In the genomic region with DNA sequence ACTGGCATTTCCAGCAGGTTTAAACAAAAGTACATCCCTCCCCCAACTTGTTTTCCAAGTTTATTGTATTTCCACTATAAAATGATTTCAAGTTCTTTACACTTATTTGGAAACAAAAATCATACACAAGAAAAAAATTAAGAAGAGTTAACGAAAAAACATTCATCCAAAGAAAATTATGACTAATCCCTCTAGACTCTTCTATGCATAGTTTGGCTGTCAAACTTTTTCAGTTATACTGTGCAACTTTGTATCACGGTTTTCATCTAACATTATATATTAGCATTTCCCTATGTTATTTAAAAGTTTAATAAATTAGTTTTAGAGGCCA, we compare ENCODE assay signal across 8 cellular contexts. TPM values are rescaled to one million over a fixed set of nuclear protein-coding genes. Genes with fewer than 3 reads are reported as not detected.
DNase-seq lines count a peak whose midpoint lies in the region; ATAC-seq and TF ChIP-seq lines count a peak whose summit lies in the region.

No MANE protein-coding gene starts in this region.

- TF ChIP-seq POLR2A in ovary (IDR thresholded peaks at IDR 0.05) = no peak

- 0 to 1% methylated on average over 1 to 2 of the region's 2 CpGs for WGBS in endodermal cell (ENCODE audit: insufficient coverage in 1 of 2, insufficient read length in 1 of 2), 2 experiments
- 1 to 3% (median 2%) methylated on average over 2 of the region's 2 CpGs for WGBS in ovary, 3 donors

- no peak for ATAC-seq in HG02610 (IDR thresholded peaks at IDR 0.05; ENCODE audit: unreplicated experiment)

- H3K27ac Mint-ChIP-seq in CD8-positive, alpha-beta memory T cell = peak overlapping the region in 5 of 8 donors; percentile 92 to 97 (median 94)
- H3K27ac Mint-ChIP-seq in endodermal cell = peak overlapping the region; percentile 30

- peak overlapping the region; percentile 36 for H3K27ac ChIP-seq in CD8-positive, alpha-beta memory T cell (ENCODE audit: low read depth, low read length)
- H3K27ac ChIP-seq in OCI-LY7 (ENCODE audit: low read depth, low read length, poor library complexity, severe bottlenecking) (no peak overlapping the region), endodermal cell (ENCODE audit: low read depth, low read length) (no peak overlapping the region), ovary (no peak overlapping the region)

- H3K79me2 ChIP-seq in OCI-LY7 (ENCODE audit: insufficient read depth, low read depth, low read length) = peaks cover 20% of the 10 kb centered on the region

- H3K9me2 ChIP-seq in OCI-LY7 (ENCODE audit: insufficient read depth, low read length) = no peaks in the 10 kb centered on the region

- H3K9me3 ChIP-seq in CD8-positive, alpha-beta memory T cell (ENCODE audit: low read length) = no peaks in the 10 kb centered on the region
- H3K9me3 ChIP-seq in OCI-LY7 (ENCODE audit: low read length) (no peaks in the 10 kb centered on the region), endodermal cell (ENCODE audit: control insufficient read depth, low read length) (no peaks in the 10 kb centered on the region), ovary (no peaks in the 10 kb centered on the region)

- peaks cover 3% of the 10 kb centered on the region; the same call in 1 of the 2 replicates for H4K20me1 ChIP-seq in OCI-LY7 (ENCODE audit: insufficient read depth, low read length)

- intact Hi-C loops in OCI-LY7 (cut with micrococcal nuclease; ENCODE audit: unreplicated experiment) = loop anchor here (5.0 kb wide), 1 partner anchor 119 kb away; the partner anchor contains the start of gene ATAD2B
- intact Hi-C loops in ovary (cut with DNase I) = no loop called here

- peak overlapping the region; percentile 44 for H3K9ac ChIP-seq in endodermal cell (ENCODE audit: extremely low read depth, low read length, poor library complexity, severe bottlenecking)

- POLR2A ChIA-PET in CD8-positive, alpha-beta memory T cell (lab: Charles Lee) = interaction anchor here (1.4 to 2.3 kb wide), 3 partner anchors 27 to 120 kb away, joined by 3 to 27 read pairs (median 23); partner anchors contain the start of genes ATAD2B and SF3B6
- POLR2A ChIA-PET in OCI-LY7 (lab: Charles Lee) = interaction anchor here (0.6 to 1.8 kb wide), 9 partner anchors 10 to 331 kb away, joined by 3 to 9 read pairs (median 5); no protein-coding TSS in a partner anchor

- peaks cover 7% of the 10 kb centered on the region for H3K27me3 ChIP-seq in CD8-positive, alpha-beta memory T cell (ENCODE audit: insufficient read depth, low read length, poor library complexity, severe bottlenecking)
- H3K27me3 ChIP-seq in endodermal cell (ENCODE audit: control insufficient read depth, insufficient read depth, low read length, poor library complexity, severe bottlenecking) = no peaks in the 10 kb centered on the region
- no peaks in the 10 kb centered on the region for H3K27me3 ChIP-seq in ovary

- H3K4me3 ChIP-seq in CD8-positive, alpha-beta memory T cell (ENCODE audit: low read length) = peak overlapping the region; percentile 70
- H3K4me3 ChIP-seq in OCI-LY7 (ENCODE audit: low read depth, low read length, poor library complexity, severe bottlenecking) = peak overlapping the region; percentile 85
- H3K4me3 ChIP-seq in endodermal cell (ENCODE audit: low read length) = peak overlapping the region; percentile 89
- peak overlapping the region; percentile 79 for H3K4me3 ChIP-seq in ovary

- H3K27me3 Mint-ChIP-seq in CD8-positive, alpha-beta memory T cell = no peaks in the 10 kb centered on the region
- H3K27me3 Mint-ChIP-seq in endodermal cell (ENCODE audit: insufficient read depth) = peaks cover 2% of the 10 kb centered on the region

- peaks cover 28 to 42% (median 40%) of the 10 kb centered on the region in 3 donors for H3K4me1 Mint-ChIP-seq in CD8-positive, alpha-beta memory T cell
- H3K4me1 Mint-ChIP-seq in endodermal cell = peaks cover 11% of the 10 kb centered on the region

- peak overlapping the region; percentile 87 to 98 (median 93) for H3K4me3 Mint-ChIP-seq in CD8-positive, alpha-beta memory T cell
- H3K4me3 Mint-ChIP-seq in endodermal cell = peak overlapping the region; percentile 98

- CTCF ChIA-PET in CD8-positive, alpha-beta memory T cell (lab: Charles Lee) = interaction anchor here (1.8 to 2.7 kb wide), 2 partner anchors 38 to 119 kb away, joined by 14 to 16 read pairs; partner anchors contain the start of genes ATAD2B and TP53I3
- CTCF ChIA-PET in OCI-LY7 (lab: Charles Lee; ENCODE audit: unreplicated experiment) = interaction anchor here (1.2 to 1.4 kb wide), 2 partner anchors 13 kb away, joined by 3 read pairs; no protein-coding TSS in a partner anchor

- peak overlapping the region; percentile 99 for H3K4me2 ChIP-seq in OCI-LY7 (ENCODE audit: low read length)

- no peaks in the 10 kb centered on the region for H3K36me3 ChIP-seq in CD8-positive, alpha-beta memory T cell (ENCODE audit: insufficient read depth, low read length)
- H3K36me3 ChIP-seq in OCI-LY7 (ENCODE audit: insufficient read depth, low read length) (no peaks in the 10 kb centered on the region), endodermal cell (ENCODE audit: control insufficient read depth, insufficient read depth, low read length) (no peaks in the 10 kb centered on the region), ovary (no peaks in the 10 kb centered on the region)

- TSS peak; percentile 72 for BruUV-seq in OCI-LY7 (replicated peaks; lab: Mats Ljungman, UMichigan)

- H3K4me1 ChIP-seq in CD8-positive, alpha-beta memory T cell (ENCODE audit: insufficient read depth, low read length) = peaks cover 22% of the 10 kb centered on the region
- H3K4me1 ChIP-seq in OCI-LY7 (ENCODE audit: insufficient read depth, low read length, poor library complexity, severe bottlenecking) (peaks cover 24% of the 10 kb centered on the region), endodermal cell (ENCODE audit: control insufficient read depth, insufficient read depth, low read length) (no peaks in the 10 kb centered on the region), ovary (ENCODE audit: insufficient read depth) (peaks cover 4% of the 10 kb centered on the region)

- no peak for TF ChIP-seq CTCF in OCI-LY7 (conservative IDR thresholded peaks at IDR 0.05; ENCODE audit: low read length)
- TF ChIP-seq CTCF in endodermal cell (conservative IDR thresholded peaks at IDR 0.05) = no peak
- TF ChIP-seq CTCF in ovary (IDR thresholded peaks at IDR 0.05) = no peak

- peak overlapping the region; percentile 89; the same call in 1 of the 2 replicates for H2AFZ ChIP-seq in OCI-LY7 (ENCODE audit: low read length)

- peaks cover 0 to 3% (median 0%) of the 10 kb centered on the region in 3 donors for H3K36me3 Mint-ChIP-seq in CD8-positive, alpha-beta memory T cell
- H3K36me3 Mint-ChIP-seq in endodermal cell (ENCODE audit: low read depth) = peaks cover 4% of the 10 kb centered on the region

- no peaks in the 10 kb centered on the region for H3K9me3 Mint-ChIP-seq in CD8-positive, alpha-beta memory T cell
- H3K9me3 Mint-ChIP-seq in endodermal cell = no peaks in the 10 kb centered on the region

- no peak for TF ChIP-seq EP300 in ovary (IDR thresholded peaks at IDR 0.05)

- DNase-seq in CD8-positive, alpha-beta memory T cell = no peak
- DNase-seq in OCI-LY7 (ENCODE audit: low spot score) (no peak), endodermal cell (no peak), ovary (no peak), DMS79 (lab: John Stamatoyannopoulos, UW) (no peak), NCI-H187 treated with DMSO at 0.1 percent for 48 hours (lab: John Stamatoyannopoulos, UW) (no peak), activated gamma-delta T cell (lab: John Stamatoyannopoulos, UW) (no peak)

RNA-seq across cellular contexts. Expression of gene WDCP, which starts 0.6 kb away (rescaled TPM):
- 10 to 100 TPM; 29.4 to 31.9 TPM for total RNA-seq in CD8-positive, alpha-beta memory T cell
- 4.3 TPM for polyA plus RNA-seq in CD8-positive, alpha-beta memory T cell
- total RNA-seq in OCI-LY7 (2014; rRNA removed; shearing (Covaris generic)) = 10.9 and 13.9 TPM in 2 replicates
- total RNA-seq in OCI-LY7 (2022) = 21.0 and 22.8 TPM in 2 replicates
- 10 to 100 TPM; 18.2 to 24.1 TPM for total RNA-seq in endodermal cell
- polyA plus RNA-seq in endodermal cell (2013, experiment 1 of 2) = 16.7 TPM
- 16.2 TPM for polyA plus RNA-seq in endodermal cell (2013, experiment 2 of 2)
- 10 to 100 TPM in 5 of 7 donors, 1 to 10 TPM in 2; 3.8 to 16.0 (median 12.1) TPM for total RNA-seq in ovary
- 1 to 10 TPM; 4.0 to 6.7 TPM for polyA plus RNA-seq in ovary

RNA-seq across cellular contexts. Expression of gene FKBP1B, which starts 3.0 kb away (rescaled TPM):
- total RNA-seq in CD8-positive, alpha-beta memory T cell = 1 to 10 TPM; 2.5 to 3.7 TPM
- 5.3 TPM for polyA plus RNA-seq in CD8-positive, alpha-beta memory T cell
- total RNA-seq in OCI-LY7 (2014; rRNA removed; shearing (Covaris generic)) = 1.5 and 3.2 TPM in 2 replicates
- total RNA-seq in OCI-LY7 (2022) = 1.5 and 1.6 TPM in 2 replicates
- total RNA-seq in endodermal cell = 10 to 100 TPM; 35.3 to 39.0 TPM
- polyA plus RNA-seq in endodermal cell (2013, experiment 1 of 2) = 39.3 TPM
- 36.3 TPM for polyA plus RNA-seq in endodermal cell (2013, experiment 2 of 2)
- 10 to 100 TPM in 1 of 7 donors, 1 to 10 TPM in 6; 3.9 to 11.0 (median 5.7) TPM for total RNA-seq in ovary
- 1 to 10 TPM; 4.7 to 8.0 TPM for polyA plus RNA-seq in ovary

RNA-seq across cellular contexts. Expression of gene SF3B6, which starts 29.6 kb away (rescaled TPM):
- total RNA-seq in CD8-positive, alpha-beta memory T cell = 100 to 1,000 TPM; 141 to 146 TPM
- 181 TPM for polyA plus RNA-seq in CD8-positive, alpha-beta memory T cell
- total RNA-seq in OCI-LY7 (2014; rRNA removed; shearing (Covaris generic)) = 136 and 143 TPM in 2 replicates
- 108 and 112 TPM in 2 replicates for total RNA-seq in OCI-LY7 (2022)
- 100 to 1,000 TPM; 109 to 131 TPM for total RNA-seq in endodermal cell
- 151 TPM for polyA plus RNA-seq in endodermal cell (2013, experiment 1 of 2)
- 143 TPM for polyA plus RNA-seq in endodermal cell (2013, experiment 2 of 2)
- 100 to 1,000 TPM in 2 of 7 donors, 10 to 100 TPM in 5; 60.6 to 145 (median 76.8) TPM for total RNA-seq in ovary
- 100 to 1,000 TPM; 115 to 120 TPM for polyA plus RNA-seq in ovary

RNA-seq across cellular contexts. Expression of gene MFSD2B, which starts 36.7 kb away (rescaled TPM):
- total RNA-seq in CD8-positive, alpha-beta memory T cell = under 1 TPM in 1 of 2 experiments, not detected in 1; 0.24 TPM
- not detected for polyA plus RNA-seq in CD8-positive, alpha-beta memory T cell
- 0.09 TPM in 1 of 2 replicates, not detected in the other for total RNA-seq in OCI-LY7 (2014; rRNA removed; shearing (Covaris generic))
- total RNA-seq in OCI-LY7 (2022) (0.39 and 1.0 TPM in 2 replicates), endodermal cell (1 to 10 TPM in 1 of 2 donors, under 1 TPM in 1; 0.91 to 1.0 TPM), ovary (under 1 TPM in 3 of 7 donors, not detected in 4; 0.07 to 0.47 (median 0.15) TPM)
- 0.75 TPM for polyA plus RNA-seq in endodermal cell (2013, experiment 1 of 2)
- polyA plus RNA-seq in endodermal cell (2013, experiment 2 of 2) = 0.50 TPM
- under 1 TPM in 1 of 2 donors, not detected in 1; 0.02 TPM for polyA plus RNA-seq in ovary

RNA-seq across cellular contexts. Expression of gene TP53I3, which starts 38.1 kb away (rescaled TPM):
- total RNA-seq in CD8-positive, alpha-beta memory T cell = 1 to 10 TPM; 3.9 to 4.3 TPM
- polyA plus RNA-seq in CD8-positive, alpha-beta memory T cell = not detected
- total RNA-seq in OCI-LY7 (2014; rRNA removed; shearing (Covaris generic)) = 0.36 and 0.38 TPM in 2 replicates
- total RNA-seq in OCI-LY7 (2022) (0.82 and 1.1 TPM in 2 replicates), endodermal cell (10 to 100 TPM; 11.6 to 23.2 TPM), ovary (10 to 100 TPM in 4 of 7 donors, 1 to 10 TPM in 3; 1.6 to 28.1 (median 10.3) TPM)
- 26.5 TPM for polyA plus RNA-seq in endodermal cell (2013, experiment 1 of 2)
- 22.8 TPM for polyA plus RNA-seq in endodermal cell (2013, experiment 2 of 2)
- polyA plus RNA-seq in ovary = 10 to 100 TPM; 10.2 to 15.1 TPM
